Comparison of ENCODE assay signal across 1 cellular context in the genomic region with DNA sequence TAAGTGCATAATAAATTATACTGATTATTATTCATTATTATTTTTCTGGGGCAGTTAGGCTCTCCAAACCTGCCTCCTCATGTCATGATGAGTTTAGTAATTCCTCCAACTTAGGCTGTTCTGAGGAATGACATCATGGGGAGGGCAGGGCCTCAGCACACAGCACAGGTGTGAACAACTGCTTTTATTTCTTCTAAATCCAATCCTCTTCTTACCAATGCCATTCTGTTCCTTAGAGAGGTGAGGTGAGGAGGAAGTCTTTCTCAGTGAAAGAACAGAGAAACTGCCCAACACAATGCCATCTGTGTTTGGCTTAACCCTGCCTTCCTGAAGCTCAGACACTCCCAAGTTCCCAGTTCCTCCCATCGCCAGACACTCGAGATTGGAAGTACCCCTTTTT.
TF ChIP-seq lines count a peak whose summit lies in the region.

No MANE protein-coding gene starts in this region.

TF ChIP-seq in H1, 55 proteins besides CTCF, POLR2A, EP300 and RAD21:
- TF ChIP-seq TEAD4 (IDR thresholded peaks at IDR 0.05; ENCODE audit: low read depth, low read length), result no peak
- no peak for TF ChIP-seq PHF8 (conservative IDR thresholded peaks at IDR 0.05; ENCODE audit: low read depth, low read length)
- TF ChIP-seq SUZ12 (IDR thresholded peaks at IDR 0.05; ENCODE audit: low read length), result no peak
- TF ChIP-seq, protein P1, sequence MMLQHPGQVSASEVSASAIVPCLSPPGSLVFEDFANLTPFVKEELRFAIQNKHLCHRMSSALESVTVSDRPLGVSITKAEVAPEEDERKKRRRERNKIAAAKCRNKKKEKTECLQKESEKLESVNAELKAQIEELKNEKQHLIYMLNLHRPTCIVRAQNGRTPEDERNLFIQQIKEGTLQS (IDR thresholded peaks at IDR 0.05; ENCODE audit: insufficient read depth, low read depth, low read length), result no peak
- TF ChIP-seq BRCA1 (IDR thresholded peaks at IDR 0.05; ENCODE audit: low read depth, low read length), result no peak
- TF ChIP-seq, protein P2, sequence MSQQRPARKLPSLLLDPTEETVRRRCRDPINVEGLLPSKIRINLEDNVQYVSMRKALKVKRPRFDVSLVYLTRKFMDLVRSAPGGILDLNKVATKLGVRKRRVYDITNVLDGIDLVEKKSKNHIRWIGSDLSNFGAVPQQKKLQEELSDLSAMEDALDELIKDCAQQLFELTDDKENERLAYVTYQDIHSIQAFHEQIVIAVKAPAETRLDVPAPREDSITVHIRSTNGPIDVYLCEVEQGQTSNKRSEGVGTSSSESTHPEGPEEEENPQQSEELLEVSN (IDR thresholded peaks at IDR 0.05), result no peak
- no peak for TF ChIP-seq KDM4A (IDR thresholded peaks at IDR 0.05; ENCODE audit: low read depth, low read length, severe bottlenecking)
- TF ChIP-seq CBX5 (IDR thresholded peaks at IDR 0.05; ENCODE audit: low read depth, low read length), result no peak
